In genomic region chr5:133953568-133954145, GRCh38 we compare ENCODE assay signal across 11 cellular contexts. TPM values are rescaled to one million over a fixed set of nuclear protein-coding genes. Genes with fewer than 3 reads are reported as not detected.
DNase-seq lines count a peak whose midpoint lies in the region; ATAC-seq and TF ChIP-seq lines count a peak whose summit lies in the region.
"Had no signal": no experiment of that assay in that cellular context is flagged by ENCODE, and none has a peak within 500 bp of the region (broad histone marks: within the 10 kb centered on the region; RNA-seq: fewer than 3 reads in every experiment).

No MANE protein-coding gene starts in this region.

- H3K4me1 Mint-ChIP-seq in CD8-positive, alpha-beta memory T cell: peaks cover 3 to 9% (median 8%) of the 10 kb centered on the region in 3 donors

- CTCF ChIA-PET in CD8-positive, alpha-beta memory T cell (lab: Charles Lee): interaction anchor here (1.1 kb wide), 1 partner anchor 9 kb away, joined by 4 read pairs; no protein-coding TSS in a partner anchor

- no peak overlapping the region for H3K4me3 ChIP-seq in mucosa of descending colon
- no peak overlapping the region for H3K4me3 ChIP-seq in thoracic aorta
- no peak overlapping the region for H3K4me3 ChIP-seq in CD8-positive, alpha-beta memory T cell (ENCODE audit: low read length)
- H3K4me3 ChIP-seq: K562 had no signal

- H3K4me1 ChIP-seq in mucosa of descending colon (ENCODE audit: low read depth) (peaks cover 4% of the 10 kb centered on the region), thoracic aorta (ENCODE audit: control insufficient read depth in 1 of 2, low read depth in 2 of 2) (peaks cover 28 to 48% of the 10 kb centered on the region in 2 donors)
- H3K4me1 ChIP-seq in CD8-positive, alpha-beta memory T cell (ENCODE audit: insufficient read depth, low read length): no peaks in the 10 kb centered on the region

- no peaks in the 10 kb centered on the region for H3K9me3 ChIP-seq in mucosa of descending colon
- H3K9me3 ChIP-seq in thoracic aorta: no peaks in the 10 kb centered on the region
- no peaks in the 10 kb centered on the region for H3K9me3 ChIP-seq in CD8-positive, alpha-beta memory T cell (ENCODE audit: low read length)

- intact Hi-C loops in mucosa of descending colon (cut with DNase I, micrococcal nuclease): no loop called here

- peak overlapping the region in 1 of 8 donors; percentile 72 for H3K27ac Mint-ChIP-seq in CD8-positive, alpha-beta memory T cell
- H3K27ac Mint-ChIP-seq: stimulated activated naive B cell treated with anti-CD40 and anti-IgM and Interleukin-4, amounts not matched to agents 10 μg/mL and 1 μg/mL and 100 μg/mL, for 72 hours had no signal

- no peaks in the 10 kb centered on the region for H3K27me3 Mint-ChIP-seq in CD8-positive, alpha-beta memory T cell
- H3K27me3 Mint-ChIP-seq: natural killer cell treated with Interleukin-12 subunit alpha and Interleukin-12 subunit beta and Interleukin-15 and Interleukin-18, amount 100 ng/mL, for 72 hours; stimulated activated naive B cell treated with anti-CD40 and anti-IgM and Interleukin-4, amounts not matched to agents 10 μg/mL and 1 μg/mL and 100 μg/mL, for 72 hours had no signal

- H3K4me3 Mint-ChIP-seq in CD8-positive, alpha-beta memory T cell: no peak overlapping the region
- H3K4me3 Mint-ChIP-seq: natural killer cell treated with Interleukin-12 subunit alpha and Interleukin-12 subunit beta and Interleukin-15 and Interleukin-18, amount 100 ng/mL, for 72 hours; stimulated activated naive B cell treated with anti-CD40 and anti-IgM and Interleukin-4, amounts not matched to agents 10 μg/mL and 1 μg/mL and 100 μg/mL, for 72 hours had no signal

- POLR2A ChIA-PET in CD8-positive, alpha-beta memory T cell (lab: Charles Lee): no interaction called here

- TF ChIP-seq CTCF in mucosa of descending colon (IDR thresholded peaks at IDR 0.05) (no peak), thoracic aorta (IDR thresholded peaks at IDR 0.05) (no peak)

- H3K9me3 Mint-ChIP-seq in CD8-positive, alpha-beta memory T cell: no peaks in the 10 kb centered on the region
- H3K9me3 Mint-ChIP-seq: natural killer cell treated with Interleukin-12 subunit alpha and Interleukin-12 subunit beta and Interleukin-15 and Interleukin-18, amount 100 ng/mL, for 72 hours had no signal

- H3K27ac ChIP-seq in cingulate gyrus (ENCODE audit: low read depth, low read length) (peak overlapping the region; percentile 71), thoracic aorta (peak overlapping the region; percentile 82 to 97)
- no peak overlapping the region for H3K27ac ChIP-seq in CD8-positive, alpha-beta memory T cell (ENCODE audit: low read depth, low read length)

- H3K36me3 ChIP-seq in mucosa of descending colon (ENCODE audit: low read depth) (no peaks in the 10 kb centered on the region), thoracic aorta (peaks cover 7% of the 10 kb centered on the region)
- peaks cover 8% of the 10 kb centered on the region for H3K36me3 ChIP-seq in CD8-positive, alpha-beta memory T cell (ENCODE audit: insufficient read depth, low read length)

- H3K36me3 Mint-ChIP-seq in CD8-positive, alpha-beta memory T cell: peaks cover 0 to 41% (median 11%) of the 10 kb centered on the region in 3 donors

- ATAC-seq in mucosa of descending colon (peak; percentile 7), thoracic aorta (ENCODE audit: insufficient number of reproducible peaks, low FRiP score, low read depth) (no peak)
- ATAC-seq: natural killer cell treated with Interleukin-12 subunit alpha and Interleukin-12 subunit beta and Interleukin-15 and Interleukin-18, amount 100 ng/mL, for 72 hours; stimulated activated naive B cell treated with anti-CD40 and anti-IgM and Interleukin-4, amounts not matched to agents 10 μg/mL and 1 μg/mL and 100 μg/mL, for 72 hours had no signal

- DNase-seq in RPMI8226 (peak; percentile 51), mucosa of descending colon (no peak), thoracic aorta (ENCODE audit: low spot score) (no peak), NCI-H510A treated with DMSO at 0.1 percent for 48 hours (lab: John Stamatoyannopoulos, UW) (no peak), H4 (ENCODE audit: low spot score) (no peak)
- DNase-seq in CD8-positive, alpha-beta memory T cell: no peak
- DNase-seq: activated T-cell treated with anti-CD3 and anti-CD28 coated beads for 4 hours; stimulated activated naive B cell treated with anti-CD40 and anti-IgM and Interleukin-4, amounts not matched to agents 10 μg/mL and 1 μg/mL and 100 μg/mL, for 72 hours had no signal

- H3K27me3 ChIP-seq in thoracic aorta (replicated peaks; ENCODE audit: insufficient read depth): no peaks in the 10 kb centered on the region
- no peaks in the 10 kb centered on the region for H3K27me3 ChIP-seq in CD8-positive, alpha-beta memory T cell (ENCODE audit: insufficient read depth, low read length, poor library complexity, severe bottlenecking)

RNA-seq across cellular contexts. Expression of gene C5orf15, which starts 14.8 kb away (rescaled TPM):
- total RNA-seq in mucosa of descending colon: 10 to 100 TPM; 24.5 to 38.3 (median 26.8) TPM
- total RNA-seq in thoracic aorta: 10 to 100 TPM; 39.5 to 56.1 TPM
- total RNA-seq in CD8-positive, alpha-beta memory T cell: 10 to 100 TPM; 21.7 to 21.8 TPM
- polyA plus RNA-seq in CD8-positive, alpha-beta memory T cell: 25.4 TPM
- total RNA-seq in H4 (2014; rRNA removed; shearing (Covaris generic)): 141 and 166 TPM in 2 replicates

RNA-seq across cellular contexts. Expression of gene VDAC1, which starts 51.1 kb away (rescaled TPM):
- total RNA-seq in mucosa of descending colon (100 to 1,000 TPM; 153 to 283 (median 246) TPM), thoracic aorta (100 to 1,000 TPM in 1 of 2 donors, 10 to 100 TPM in 1; 77.0 to 112 TPM)
- total RNA-seq in CD8-positive, alpha-beta memory T cell: 100 to 1,000 TPM; 409 to 422 TPM
- polyA plus RNA-seq in CD8-positive, alpha-beta memory T cell: 92.8 TPM
- 732 and 750 TPM in 2 replicates for total RNA-seq in H4 (2014; rRNA removed; shearing (Covaris generic))
